14 cellular contexts compared by ENCODE assay signal in genomic region chr22:46750530-46750800, GRCh38. TPM values are rescaled to one million over a fixed set of nuclear protein-coding genes. Genes with fewer than 3 reads are reported as not detected.
DNase-seq lines count a peak whose midpoint lies in the region; ATAC-seq, FAIRE-seq and TF ChIP-seq lines count a peak whose summit lies in the region.
"Had no signal": no experiment of that assay in that cellular context is flagged by ENCODE, and none has a peak within 500 bp of the region (broad histone marks: within the 10 kb centered on the region; RNA-seq: fewer than 3 reads in every experiment).

No MANE protein-coding gene starts in this region.

- no peaks in the 10 kb centered on the region for H3K9me3 Mint-ChIP-seq in CD8-positive, alpha-beta memory T cell

- peaks cover 40% of the 10 kb centered on the region for H3K4me1 ChIP-seq in A549
- H3K4me1 ChIP-seq in CD8-positive, alpha-beta memory T cell (ENCODE audit: insufficient read depth, low read length) = peaks cover 27% of the 10 kb centered on the region
- H3K4me1 ChIP-seq in effector memory CD4-positive, alpha-beta T cell (ENCODE audit: control insufficient read depth, insufficient read depth, low read length, poor library complexity, severe bottlenecking) = peaks cover 33% of the 10 kb centered on the region
- H3K4me1 ChIP-seq in neutrophil (ENCODE audit: control insufficient read depth in 1 of 2, insufficient read depth in 1 of 2, low read depth in 1 of 2, low read length in 1 of 2) = peaks cover 66 to 67% of the 10 kb centered on the region in 2 experiments
- H3K4me1 ChIP-seq in kidney (ENCODE audit: control insufficient read depth in 1 of 2, insufficient read depth in 1 of 2, low read depth in 1 of 2, low read length in 2 of 2) = peaks cover 37 to 42% of the 10 kb centered on the region in 2 donors
- H3K4me1 ChIP-seq in body of pancreas = peaks cover 33% of the 10 kb centered on the region

- H3K27me3 Mint-ChIP-seq in CD8-positive, alpha-beta memory T cell = no peaks in the 10 kb centered on the region

- FAIRE-seq in A549 (lab: Jason Lieb, UNC) = no peak
- no peak for FAIRE-seq in kidney (lab: Jason Lieb, UNC)

- peak overlapping the region; percentile 92 to 98 (median 96) for H3K27ac Mint-ChIP-seq in CD8-positive, alpha-beta memory T cell
- H3K27ac Mint-ChIP-seq: WTC11 had no signal

- TF ChIP-seq POLR2A in A549 (IDR thresholded peaks at IDR 0.05; ENCODE audit: low read length) = no peak
- no peak for TF ChIP-seq POLR2A in body of pancreas (IDR thresholded peaks at IDR 0.05)

- TF ChIP-seq EP300 in A549 (IDR thresholded peaks at IDR 0.05) = no peak

- H3K36me3 Mint-ChIP-seq in CD8-positive, alpha-beta memory T cell = no peaks in the 10 kb centered on the region

- no peaks in the 10 kb centered on the region for H3K27me3 ChIP-seq in CD8-positive, alpha-beta memory T cell (ENCODE audit: insufficient read depth, low read length, poor library complexity, severe bottlenecking)
- H3K27me3 ChIP-seq in effector memory CD4-positive, alpha-beta T cell (replicated peaks; ENCODE audit: control insufficient read depth, insufficient read depth, low read length, poor library complexity, severe bottlenecking) = no peaks in the 10 kb centered on the region
- no peaks in the 10 kb centered on the region for H3K27me3 ChIP-seq in neutrophil
- no peaks in the 10 kb centered on the region for H3K27me3 ChIP-seq in body of pancreas
- H3K27me3 ChIP-seq: BE2C, brain microvascular endothelial cell, ovary had no signal

- H3K9ac ChIP-seq in kidney (ENCODE audit: low read length in 2 of 2) = no peak overlapping the region

- no peak for TF ChIP-seq CTCF in A549 (IDR thresholded peaks at IDR 0.05)
- no peak for TF ChIP-seq CTCF in neutrophil (IDR thresholded peaks at IDR 0.05)
- no peak for TF ChIP-seq CTCF in kidney (IDR thresholded peaks at IDR 0.05; ENCODE audit: borderline replicate concordance, extremely low read depth, insufficient read depth)
- TF ChIP-seq CTCF in body of pancreas (IDR thresholded peaks at IDR 0.05) = no peak

- ATAC-seq in A549 (no peak), GM21576 (IDR thresholded peaks at IDR 0.05; ENCODE audit: unreplicated experiment) (no peak), GM21737 (IDR thresholded peaks at IDR 0.05; ENCODE audit: unreplicated experiment) (no peak), body of pancreas (no peak)
- ATAC-seq: WTC11 had no signal

- WGBS in A549 (ENCODE audit: missing lambda C conversion rate) = 93% methylated on average over 5 of the region's 5 CpGs
- WGBS in body of pancreas, 2 donors = 90% methylated on average over 2 to 5 of the region's 5 CpGs

- H3K27ac ChIP-seq in A549 (peak overlapping the region; percentile 32 to 96; a peak in 3 of 6 replicates), neutrophil (peak overlapping the region; percentile 98), kidney (ENCODE audit: low read depth in 2 of 2, low read length in 2 of 2) (no peak overlapping the region), body of pancreas (no peak overlapping the region)
- peak overlapping the region; percentile 27 for H3K27ac ChIP-seq in CD8-positive, alpha-beta memory T cell (ENCODE audit: low read depth, low read length)
- peak overlapping the region; percentile 64 for H3K27ac ChIP-seq in effector memory CD4-positive, alpha-beta T cell (ENCODE audit: insufficient read depth, low read length, poor library complexity, severe bottlenecking)
- H3K27ac ChIP-seq: brain microvascular endothelial cell, ovary had no signal

- CTCF ChIA-PET in A549 (lab: Yijun Ruan, JAX) = interaction anchor here (0.8 to 4.0 kb wide), 3 partner anchors 8 to 53 kb away, joined by 3 to 26 read pairs (median 3); no protein-coding TSS in a partner anchor
- CTCF ChIA-PET in CD8-positive, alpha-beta memory T cell (lab: Charles Lee) = interaction anchor here (2.3 to 3.3 kb wide), 2 partner anchors 8 to 53 kb away, joined by 13 to 24 read pairs; no protein-coding TSS in a partner anchor

- POLR2A ChIA-PET in A549 (lab: Yijun Ruan, JAX) = interaction anchor here (2.1 kb wide), 1 partner anchor 12 kb away, joined by 7 read pairs; the partner anchor contains the start of gene TBC1D22A
- POLR2A ChIA-PET in CD8-positive, alpha-beta memory T cell (lab: Charles Lee) = interaction anchor here (1.2 to 3.0 kb wide), 4 partner anchors 10 to 41 kb away, joined by 3 to 23 read pairs (median 12); partner anchors contain the start of gene TBC1D22A

- intact Hi-C loops in kidney (cut with DNase I) = no loop called here
- intact Hi-C loops in body of pancreas (cut with DNase I) = no loop called here

- peak overlapping the region; percentile 36; the same call in 2 of the 3 replicates for H3K4me2 ChIP-seq in A549

- no peaks in the 10 kb centered on the region for H3K36me3 ChIP-seq in CD8-positive, alpha-beta memory T cell (ENCODE audit: insufficient read depth, low read length)
- H3K36me3 ChIP-seq in effector memory CD4-positive, alpha-beta T cell (ENCODE audit: control insufficient read depth, insufficient read depth, low read length) = no peaks in the 10 kb centered on the region
- H3K36me3 ChIP-seq in neutrophil = no peaks in the 10 kb centered on the region
- no peaks in the 10 kb centered on the region for H3K36me3 ChIP-seq in kidney (ENCODE audit: control insufficient read depth in 1 of 2, insufficient read depth in 2 of 2, low read length in 2 of 2)
- no peaks in the 10 kb centered on the region for H3K36me3 ChIP-seq in body of pancreas (replicated peaks in 1 of 2; ENCODE audit: insufficient read depth in 1 of 2, low read depth in 2 of 2)
- H3K36me3 ChIP-seq: BE2C, brain microvascular endothelial cell, ovary had no signal

- no peak for DNase-seq in A549 (ENCODE audit: low read depth in 1 of 2, low spot score in 1 of 2)
- DNase-seq in CD8-positive, alpha-beta memory T cell = no peak
- DNase-seq in effector memory CD4-positive, alpha-beta T cell = no peak
- DNase-seq in kidney = no peak
- no peak for DNase-seq in body of pancreas
- DNase-seq: BE2C; brain microvascular endothelial cell; EL; ovary; stimulated activated CD8-positive, alpha-beta memory T cell treated with anti-CD3 and anti-CD28 coated beads, Interleukin-4, amount 100 ng/mL, for 48 hours had no signal

- H3K4me1 Mint-ChIP-seq in CD8-positive, alpha-beta memory T cell = peaks cover 21 to 37% (median 30%) of the 10 kb centered on the region in 3 donors
- H3K4me1 Mint-ChIP-seq: WTC11 had no signal

- H3K9me3 ChIP-seq in A549 (peaks cover under 1% of the 10 kb centered on the region; the same call in 2 of the 3 replicates), neutrophil (no peaks in the 10 kb centered on the region), kidney (ENCODE audit: control insufficient read depth in 1 of 2, low read length in 2 of 2) (no peaks in the 10 kb centered on the region), body of pancreas (no peaks in the 10 kb centered on the region)
- no peaks in the 10 kb centered on the region for H3K9me3 ChIP-seq in CD8-positive, alpha-beta memory T cell (ENCODE audit: low read length)
- H3K9me3 ChIP-seq in effector memory CD4-positive, alpha-beta T cell (ENCODE audit: control insufficient read depth, low read length) = no peaks in the 10 kb centered on the region
- H3K9me3 ChIP-seq: BE2C, ovary had no signal

- peak overlapping the region in 1 of 7 donors; percentile 78 for H3K4me3 Mint-ChIP-seq in CD8-positive, alpha-beta memory T cell
- H3K4me3 Mint-ChIP-seq: WTC11 had no signal

- no peak for TF ChIP-seq RAD21 in A549 (conservative IDR thresholded peaks at IDR 0.05 in 1 of 2, IDR thresholded peaks at IDR 0.05 in 1 of 2)

- H3K4me3 ChIP-seq in A549 (no peak overlapping the region), neutrophil (ENCODE audit: low read depth in 1 of 2, low read length in 1 of 2) (no peak overlapping the region), kidney (ENCODE audit: low read length in 2 of 2) (no peak overlapping the region), body of pancreas (no peak overlapping the region)
- no peak overlapping the region for H3K4me3 ChIP-seq in CD8-positive, alpha-beta memory T cell (ENCODE audit: low read length)
- H3K4me3 ChIP-seq in effector memory CD4-positive, alpha-beta T cell (ENCODE audit: insufficient read depth, low read depth, low read length, poor library complexity, severe bottlenecking) = no peak overlapping the region
- H3K4me3 ChIP-seq: ovary had no signal

TF ChIP-seq in A549, 52 proteins besides CTCF, POLR2A, EP300 and RAD21 (continues in another document):
- TF ChIP-seq FOXS1 (CRISPR knock-in tag; IDR thresholded peaks at IDR 0.05) = no peak
- no peak for TF ChIP-seq PHF8 (IDR thresholded peaks at IDR 0.05; ENCODE audit: borderline replicate concordance, low read depth)
- TF ChIP-seq ZC3H11A (IDR thresholded peaks at IDR 0.05) = no peak
- TF ChIP-seq KDM1A (IDR thresholded peaks at IDR 0.05; ENCODE audit: low read depth) = no peak
- no peak for TF ChIP-seq PBX3 (IDR thresholded peaks at IDR 0.05)

RNA-seq across cellular contexts. Expression of gene TBC1D22A, which starts 12.0 kb away (rescaled TPM):
- 10.4 and 10.8 TPM in 2 replicates for polyA plus RNA-seq in A549 (2011; rRNA removed)
- 11.2 and 11.7 TPM in 2 replicates for polyA plus RNA-seq in A549 (2012; cell fraction: cytosol; rRNA removed)
- polyA plus RNA-seq in A549 (2012; cell fraction: nucleus; rRNA removed) = 11.0 and 12.8 TPM in 2 replicates
- 8.2 to 9.7 TPM (median 8.9 TPM) in 3 replicates for polyA plus RNA-seq in A549 (2017; fragmentation: RNase III; extraction: RNeasy Plus Mini Kit Qiagen cat#74134 plus additional on column Dnase treatment)
- polyA minus RNA-seq in A549 (2011; rRNA and poly(A)+ RNA removed) = 8.2 and 12.6 TPM in 2 replicates
- 10 to 100 TPM; 34.0 to 34.8 TPM for total RNA-seq in CD8-positive, alpha-beta memory T cell
- polyA plus RNA-seq in CD8-positive, alpha-beta memory T cell = 26.6 TPM
- 39.4 TPM for total RNA-seq in kidney
- 24.6 TPM for polyA plus RNA-seq in kidney (ENCODE audit: insufficient read depth, low read depth, low replicate concordance)
- total RNA-seq in body of pancreas = 10 to 100 TPM; 21.5 to 23.1 TPM

RNA-seq across cellular contexts. Expression of gene CERK, which starts 12.4 kb away (rescaled TPM):
- 13.1 and 17.7 TPM in 2 replicates for polyA plus RNA-seq in A549 (2011; rRNA removed)
- polyA plus RNA-seq in A549 (2012; cell fraction: cytosol; rRNA removed) = 9.7 and 12.6 TPM in 2 replicates
- 9.7 and 13.4 TPM in 2 replicates for polyA plus RNA-seq in A549 (2012; cell fraction: nucleus; rRNA removed)
- polyA plus RNA-seq in A549 (2017; fragmentation: RNase III; extraction: RNeasy Plus Mini Kit Qiagen cat#74134 plus additional on column Dnase treatment) = 13.8 to 15.6 TPM (median 15.6 TPM) in 3 replicates
- polyA minus RNA-seq in A549 (2011; rRNA and poly(A)+ RNA removed) = 16.0 and 23.4 TPM in 2 replicates
- total RNA-seq in CD8-positive, alpha-beta memory T cell = 10 to 100 TPM; 64.3 to 64.5 TPM
- 108 TPM for polyA plus RNA-seq in CD8-positive, alpha-beta memory T cell
- total RNA-seq in kidney = 28.2 TPM
- 21.6 TPM for polyA plus RNA-seq in kidney (ENCODE audit: insufficient read depth, low read depth, low replicate concordance)
- 10 to 100 TPM; 33.6 to 46.4 TPM for total RNA-seq in body of pancreas

Comparison
In these comparisons a context has a peak if more than half of its experiments do, and no peak if none do; other contexts are left out.
1. H3K27ac ChIP-seq: peak in A549 (2 of 2), CD8-positive, alpha-beta memory T cell (single experiment), effector memory CD4-positive, alpha-beta T cell (single experiment) and neutrophil (single experiment); none in kidney (0 of 2) and body of pancreas (0 of 4).